In genomic region chr16:55773859-55774549, GRCh38 we compare ENCODE assay signal across 13 cellular contexts. TPM values are rescaled to one million over a fixed set of nuclear protein-coding genes. Genes with fewer than 3 reads are reported as not detected.
"Had no signal": no experiment of that assay in that cellular context is flagged by ENCODE, and none has a peak within 500 bp of the region (broad histone marks: within the 10 kb centered on the region; RNA-seq: fewer than 3 reads in every experiment).

No MANE protein-coding gene starts in this region.

- DNase-seq: activated CD4-positive, CD25-positive, alpha-beta regulatory T cell treated with anti-CD3 and anti-CD28 coated beads, Interleukin-2, amount 50 U/mL, for 72 hours; activated naive CD4-positive, alpha-beta T cell treated with anti-CD3 and anti-CD28 coated beads for 36 hours; dorsolateral prefrontal cortex; left cardiac atrium; midbrain; T-cell; T-helper 9 cell; thyroid gland had no signal

- H3K9me3 ChIP-seq: thyroid gland had no signal

- H3K27ac ChIP-seq: cardiac muscle cell, dorsolateral prefrontal cortex, thyroid gland had no signal

- ATAC-seq: activated T-helper 17 cell treated with anti-CD3 and anti-CD28 coated beads, Interleukin-2, amount 50 U/mL, for 72 hours; left cardiac atrium; stimulated activated effector memory CD8-positive, alpha-beta T cell treated with anti-CD3 and anti-CD28 coated beads, Interleukin-12 subunit alpha, Interleukin-12 subunit beta, amount 100 ng/mL, for 72 hours; T-cell had no signal

- H3K4me3 ChIP-seq: cardiac muscle cell, dorsolateral prefrontal cortex, lung, thyroid gland had no signal

- H3K36me3 ChIP-seq: cardiac muscle cell, thyroid gland had no signal

- H3K27me3 ChIP-seq: cardiac muscle cell, thyroid gland had no signal

- H3K4me1 ChIP-seq: thyroid gland had no signal

RNA-seq across cellular contexts. Expression of gene CES1, which starts 58.9 kb away (rescaled TPM):
- total RNA-seq: activated naive CD4-positive, alpha-beta T cell treated with anti-CD3 and anti-CD28 coated beads for 36 hours; activated T-helper 17 cell treated with anti-CD3 and anti-CD28 coated beads, Interleukin-2, amount 50 U/mL, for 72 hours; astrocyte; cardiac muscle cell had no signal
- polyA plus RNA-seq: cardiac muscle cell had no signal
